Comparison of ENCODE assay signal across 8 cellular contexts in the genomic region with DNA sequence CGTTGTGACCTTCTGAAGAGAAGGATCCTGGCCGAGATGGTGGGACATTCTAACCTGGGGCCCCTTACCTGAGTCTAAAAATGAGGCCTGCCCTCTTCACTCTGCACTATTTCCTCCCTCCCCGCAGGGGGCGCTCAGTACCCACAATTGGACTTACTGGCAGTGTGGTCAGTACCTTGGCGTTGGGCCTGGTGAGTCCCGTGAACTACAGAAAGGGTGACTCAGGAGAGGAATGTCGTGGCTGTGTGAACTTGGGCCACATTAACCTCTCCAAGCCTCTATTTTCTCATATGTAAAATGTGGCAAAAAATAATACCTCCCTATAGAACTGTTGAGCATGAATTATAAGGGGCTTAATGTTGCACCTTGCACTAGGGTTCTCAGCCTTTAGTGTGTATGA. TPM values are rescaled to one million over a fixed set of nuclear protein-coding genes. Genes with fewer than 3 reads are reported as not detected.
DNase-seq lines count a peak whose midpoint lies in the region; ATAC-seq and TF ChIP-seq lines count a peak whose summit lies in the region.

No MANE protein-coding gene starts in this region.

- peak; percentile 74 for ATAC-seq in left lung
- ATAC-seq in HG02970 (IDR thresholded peaks at IDR 0.05; ENCODE audit: low FRiP score, unreplicated experiment), result no peak

- H3K4me3 ChIP-seq in colonic mucosa (no peak overlapping the region), left lung (no peak overlapping the region)

- intact Hi-C loops in colonic mucosa (cut with DNase I), result loop anchor here (5.0 to 10.0 kb wide), 2 partner anchors 55 to 142 kb away; no protein-coding TSS in a partner anchor
- intact Hi-C loops in left lung (cut with DNase I), result no loop called here

- H3K27ac ChIP-seq in colonic mucosa, result no peak overlapping the region
- peak overlapping the region; percentile 24 to 69 for H3K27ac ChIP-seq in left lung

- H3K27me3 ChIP-seq in colonic mucosa (no peaks in the 10 kb centered on the region), left lung (no peaks in the 10 kb centered on the region)

- H3K9me3 ChIP-seq in colonic mucosa (no peaks in the 10 kb centered on the region), left lung (no peaks in the 10 kb centered on the region)

- DNase-seq in CD1c-positive myeloid dendritic cell (ENCODE audit: extremely low spot score), result peak; percentile 89
- DNase-seq in H4 (ENCODE audit: low spot score), result peak; percentile 98
- DNase-seq in NCI-H446 treated with DMSO at 0.1 percent for 48 hours (lab: John Stamatoyannopoulos, UW), result peak; percentile 35
- DNase-seq in activated CD4-positive, alpha-beta T cell treated with anti-CD3 and anti-CD28 coated beads for 48 hours, result peak; percentile 86
- peak; percentile 94 for DNase-seq in colonic mucosa
- peak; percentile 92 for DNase-seq in left lung
- DNase-seq in stimulated activated CD4-positive, alpha-beta T cell treated with anti-CD3 and anti-CD28 coated beads, Interleukin-2, amount 100 ng/mL, for 24 hours, result peak; percentile 82 to 83

- TF ChIP-seq CTCF in colonic mucosa (IDR thresholded peaks at IDR 0.05) (peak; percentile 79), left lung (IDR thresholded peaks at IDR 0.05) (peak; percentile 74 to 78)

- H3K4me1 ChIP-seq in colonic mucosa, result peaks cover 7% of the 10 kb centered on the region
- peaks cover 7 to 46% of the 10 kb centered on the region in 2 donors for H3K4me1 ChIP-seq in left lung

- H3K36me3 ChIP-seq in colonic mucosa, result no peaks in the 10 kb centered on the region
- peaks cover 0 to 41% of the 10 kb centered on the region in 2 donors for H3K36me3 ChIP-seq in left lung

- no peak overlapping the region for H3K9ac ChIP-seq in colonic mucosa (ENCODE audit: low read depth in 2 of 2, low read length in 2 of 2)

RNA-seq across cellular contexts. Expression of a gene that starts 3.9 kb away (rescaled TPM):
- 18.7 and 19.3 TPM in 2 replicates for total RNA-seq in H4 (2014; rRNA removed; shearing (Covaris generic))
- total RNA-seq in colonic mucosa (10 to 100 TPM; 22.2 to 29.3 TPM), left lung (10 to 100 TPM; 28.5 to 34.8 TPM)

RNA-seq across cellular contexts. Expression of a gene that starts 13.8 kb away (rescaled TPM):
- not detected in 2 replicates for total RNA-seq in H4 (2014; rRNA removed; shearing (Covaris generic))
- total RNA-seq in colonic mucosa, result 1 to 10 TPM; 1.8 to 3.6 TPM
- under 1 TPM; 0.17 to 0.21 TPM for total RNA-seq in left lung

RNA-seq across cellular contexts. Expression of a gene that starts 25.7 kb away (rescaled TPM):
- total RNA-seq in H4 (2014; rRNA removed; shearing (Covaris generic)), result not detected in 2 replicates
- total RNA-seq in colonic mucosa (1 to 10 TPM in 1 of 2 donors, under 1 TPM in 1; 0.56 to 2.8 TPM), left lung (1 to 10 TPM; 1.4 to 2.7 TPM)

RNA-seq across cellular contexts. Expression of a gene that starts 50.0 kb away (rescaled TPM):
- not detected in 2 replicates for total RNA-seq in H4 (2014; rRNA removed; shearing (Covaris generic))
- total RNA-seq in colonic mucosa (10 to 100 TPM; 18.3 to 79.8 TPM), left lung (1 to 10 TPM in 1 of 2 donors, under 1 TPM in 1; 0.55 to 6.4 TPM)

RNA-seq across cellular contexts. Expression of a gene that starts 56.5 kb away (rescaled TPM):
- total RNA-seq in H4 (2014; rRNA removed; shearing (Covaris generic)), result 26.5 and 47.2 TPM in 2 replicates
- total RNA-seq in colonic mucosa, result 100 to 1,000 TPM in 1 of 2 donors, 10 to 100 TPM in 1; 50.8 to 119 TPM
- 100 to 1,000 TPM in 1 of 2 donors, 10 to 100 TPM in 1; 60.9 to 148 TPM for total RNA-seq in left lung

Comparison
In these comparisons a context has a peak if more than half of its experiments do, and no peak if none do; other contexts are left out.
1. DNase-seq: peak in every context shown above with its lines; median percentile 98 in H4; 94 in colonic mucosa; 92 in left lung; 89 in CD1c-positive myeloid dendritic cell; 86 in activated CD4-positive, alpha-beta T cell treated with anti-CD3 and anti-CD28 coated beads for 48 hours; 82 in stimulated activated CD4-positive, alpha-beta T cell treated with anti-CD3 and anti-CD28 coated beads, Interleukin-2, amount 100 ng/mL, for 24 hours; 35 in NCI-H446 treated with DMSO at 0.1 percent for 48 hours.